ENCODE assay signal across 23 cellular contexts in genomic region chr4:1988327-1988724, GRCh38.
"Had no signal": no experiment of that assay in that cellular context is flagged by ENCODE, and none has a peak within 500 bp of the region (broad histone marks: within the 10 kb centered on the region; RNA-seq: fewer than 3 reads in every experiment).

No MANE protein-coding gene starts in this region.

- H3K27me3 Mint-ChIP-seq: progenitor cell of endocrine pancreas; stimulated activated naive CD8-positive, alpha-beta T cell treated with anti-CD3 and anti-CD28 coated beads, Interleukin-15, amount 100 ng/mL, for 72 hours had no signal

- H3K27me3 ChIP-seq: dorsolateral prefrontal cortex, neutrophil, pancreas, right lobe of liver, suprapubic skin, vagina had no signal

- H3K36me3 Mint-ChIP-seq: natural killer cell had no signal

- H3K4me3 ChIP-seq: dorsolateral prefrontal cortex, left ventricle myocardium inferior, lower lobe of right lung, pancreas, right lobe of liver, suprapubic skin, vagina had no signal

- H3K4me1 ChIP-seq: lower lobe of right lung, pancreas, right lobe of liver had no signal

- H3K27ac Mint-ChIP-seq: immature natural killer cell, natural killer cell had no signal

- H3K9me3 Mint-ChIP-seq: immature natural killer cell; natural killer cell; stimulated activated naive CD8-positive, alpha-beta T cell treated with anti-CD3 and anti-CD28 coated beads, Interleukin-15, amount 100 ng/mL, for 72 hours had no signal

- H3K4me3 Mint-ChIP-seq: immature natural killer cell; natural killer cell; stimulated activated naive CD8-positive, alpha-beta T cell treated with anti-CD3 and anti-CD28 coated beads, Interleukin-15, amount 100 ng/mL, for 72 hours had no signal

- H3K4me1 Mint-ChIP-seq: natural killer cell; stimulated activated naive CD8-positive, alpha-beta T cell treated with anti-CD3 and anti-CD28 coated beads, Interleukin-15, amount 100 ng/mL, for 72 hours had no signal

- DNase-seq: cortex of kidney; effector CD4-positive, alpha-beta T cell; hypothalamus; immature natural killer cell; islet precursor cell; kidney glomerular epithelial cell; left ventricle myocardium inferior; lower lobe of right lung; natural killer cell; pancreas; small intestine; stimulated activated CD4-positive, alpha-beta T cell treated with anti-CD3 and anti-CD28 coated beads, Interleukin-12 subunit alpha, Interleukin-12 subunit beta, amount 100 ng/mL, for 4 hours; stimulated activated CD4-positive, alpha-beta T cell treated with anti-CD3 and anti-CD28 coated beads, Interleukin-1b, Interleukin-23, amount 100 ng/mL, for 48 hours; stimulated activated CD4-positive, alpha-beta T cell treated with anti-CD3 and anti-CD28 coated beads, Interleukin-4, amount 100 ng/mL, for 1 hour; stimulated activated naive CD4-positive, alpha-beta T cell; stimulated activated naive CD8-positive, alpha-beta T cell treated with anti-CD3 and anti-CD28 coated beads, Interleukin-15, amount 100 ng/mL, for 72 hours; trophoblast cell had no signal

- H3K9me3 ChIP-seq: left ventricle myocardium inferior, lower lobe of right lung, neutrophil, pancreas, right lobe of liver, suprapubic skin, vagina had no signal

- H3K27ac ChIP-seq: dorsolateral prefrontal cortex, left ventricle myocardium inferior, lower lobe of right lung, neutrophil, pancreas, right lobe of liver, suprapubic skin, vagina had no signal
